Comparison of ENCODE assay signal across 10 cellular contexts in the genomic region with DNA sequence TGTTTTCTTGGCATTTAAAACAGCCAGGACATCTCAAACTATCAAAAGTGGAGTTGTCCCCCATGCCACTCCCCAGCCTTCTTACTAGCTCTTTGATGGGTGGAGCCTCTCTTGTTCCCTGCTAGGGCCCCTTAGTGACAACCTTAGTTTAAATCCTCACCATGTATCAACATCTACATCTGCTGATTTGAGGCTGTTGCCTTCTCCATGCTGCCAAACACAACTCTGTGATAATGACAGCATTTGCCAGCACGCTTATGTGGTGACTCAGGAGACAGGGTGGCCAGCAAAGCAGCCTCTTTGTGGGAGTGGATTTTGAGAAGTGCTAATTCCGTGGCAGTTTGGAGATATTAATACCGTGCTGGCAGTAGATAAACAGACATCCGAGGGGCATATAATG.
DNase-seq lines count a peak whose midpoint lies in the region; ATAC-seq and TF ChIP-seq lines count a peak whose summit lies in the region.
"Had no signal": no experiment of that assay in that cellular context is flagged by ENCODE, and none has a peak within 500 bp of the region (broad histone marks: within the 10 kb centered on the region; RNA-seq: fewer than 3 reads in every experiment).

No MANE protein-coding gene starts in this region.

- intact Hi-C loops in Caco-2 (cut with micrococcal nuclease; ENCODE audit: unreplicated experiment) (no loop called here), natural killer cell (cut with micrococcal nuclease) (no loop called here)

- POLR2A ChIA-PET in Caco-2 (lab: Charles Lee), result no interaction called here

- H3K4me1 ChIP-seq in Caco-2 (peaks cover 39% of the 10 kb centered on the region), endodermal cell (ENCODE audit: control insufficient read depth, insufficient read depth, low read length) (peaks cover 25% of the 10 kb centered on the region)

- TF ChIP-seq CTCF in Caco-2 (IDR thresholded peaks at IDR 0.05; ENCODE audit: insufficient read depth in 1 of 2, low read depth in 1 of 2, low read length in 1 of 2, severe bottlenecking in 1 of 2, unreplicated experiment in 1 of 2) (no peak), endodermal cell (conservative IDR thresholded peaks at IDR 0.05) (no peak), nephron (IDR thresholded peaks at IDR 0.05; ENCODE audit: unreplicated experiment in 3 of 3) (no peak), natural killer cell (IDR thresholded peaks at IDR 0.05) (no peak)

- no peak for DNase-seq in Caco-2
- peak; percentile 4 for DNase-seq in NCI-H460 (ENCODE audit: extremely low read depth, low read depth)
- no peak for DNase-seq in endodermal cell
- DNase-seq in stimulated activated CD4-positive, alpha-beta T cell treated with anti-CD3 and anti-CD28 coated beads, Interleukin-15, amount 100 ng/mL, for 24 hours, result no peak
- no peak for DNase-seq in natural killer cell
- DNase-seq: DMS79 treated with DMSO at 0.1 percent for 48 hours had no signal

- H3K4me3 ChIP-seq in Caco-2 (ENCODE audit: low read depth, low read length) (no peak overlapping the region), endodermal cell (ENCODE audit: low read length) (no peak overlapping the region)
- H3K4me3 ChIP-seq: ascending aorta had no signal

- no TSS peak for BruUV-seq in Caco-2 (replicated peaks; lab: Mats Ljungman, UMichigan)

- no peaks in the 10 kb centered on the region for H3K27me3 ChIP-seq in Caco-2 (replicated peaks; ENCODE audit: control insufficient read depth, insufficient read depth, low read length)
- no peaks in the 10 kb centered on the region for H3K27me3 ChIP-seq in endodermal cell (ENCODE audit: control insufficient read depth, insufficient read depth, low read length, poor library complexity, severe bottlenecking)
- H3K27me3 ChIP-seq: ascending aorta had no signal

- peaks cover 9% of the 10 kb centered on the region for H3K9me3 Mint-ChIP-seq in Caco-2 (ENCODE audit: unreplicated experiment)
- no peaks in the 10 kb centered on the region for H3K9me3 Mint-ChIP-seq in endodermal cell
- H3K9me3 Mint-ChIP-seq in nephron, result no peaks in the 10 kb centered on the region
- no peaks in the 10 kb centered on the region for H3K9me3 Mint-ChIP-seq in natural killer cell

- no peak overlapping the region for H3K4me3 Mint-ChIP-seq in Caco-2 (ENCODE audit: unreplicated experiment)
- H3K4me3 Mint-ChIP-seq in endodermal cell, result no peak overlapping the region
- no peak overlapping the region for H3K4me3 Mint-ChIP-seq in nephron
- no peak overlapping the region for H3K4me3 Mint-ChIP-seq in natural killer cell

- H3K4me1 Mint-ChIP-seq in Caco-2 (ENCODE audit: low read depth, unreplicated experiment) (peaks cover 26% of the 10 kb centered on the region), endodermal cell (peaks cover 33% of the 10 kb centered on the region), nephron (peaks cover 37% of the 10 kb centered on the region), natural killer cell (peaks cover 36 to 39% of the 10 kb centered on the region in 2 donors)

- H3K27me3 Mint-ChIP-seq in Caco-2 (ENCODE audit: insufficient read depth, unreplicated experiment) (no peaks in the 10 kb centered on the region), endodermal cell (ENCODE audit: insufficient read depth) (no peaks in the 10 kb centered on the region), nephron (ENCODE audit: low read depth) (no peaks in the 10 kb centered on the region), natural killer cell (ENCODE audit: low read depth in 2 of 2) (no peaks in the 10 kb centered on the region)

- peaks cover 3% of the 10 kb centered on the region; the same call in 1 of the 2 replicates for H3K36me3 ChIP-seq in Caco-2 (ENCODE audit: control insufficient read depth, insufficient read depth, low read length)
- peaks cover 53% of the 10 kb centered on the region for H3K36me3 ChIP-seq in endodermal cell (ENCODE audit: control insufficient read depth, insufficient read depth, low read length)

- H3K27ac Mint-ChIP-seq in Caco-2 (ENCODE audit: unreplicated experiment), result peak overlapping the region; percentile 46
- peak overlapping the region; percentile 40 for H3K27ac Mint-ChIP-seq in endodermal cell
- peak overlapping the region; percentile 26 to 57 (median 46) for H3K27ac Mint-ChIP-seq in nephron
- no peak overlapping the region for H3K27ac Mint-ChIP-seq in natural killer cell

- CTCF ChIA-PET in Caco-2 (lab: Charles Lee), result no interaction called here

- H3K9me3 ChIP-seq in Caco-2 (no peaks in the 10 kb centered on the region), endodermal cell (ENCODE audit: control insufficient read depth, low read length) (no peaks in the 10 kb centered on the region)
- H3K9me3 ChIP-seq: ascending aorta had no signal

- ATAC-seq in activated CD4-positive, CD25-positive, alpha-beta regulatory T cell treated with anti-CD3 and anti-CD28 coated beads, Interleukin-2, amount 50 U/mL, for 24 hours, result no peak
- no peak for ATAC-seq in natural killer cell
- no peak for ATAC-seq in GM18502 (IDR thresholded peaks at IDR 0.05; ENCODE audit: poor library complexity, unreplicated experiment)

- H3K36me3 Mint-ChIP-seq in Caco-2 (ENCODE audit: insufficient read depth, unreplicated experiment) (peaks cover 46% of the 10 kb centered on the region), endodermal cell (ENCODE audit: low read depth) (peaks cover 19% of the 10 kb centered on the region), nephron (ENCODE audit: low read depth) (peaks cover 20% of the 10 kb centered on the region), natural killer cell (peaks cover 11% of the 10 kb centered on the region)

- WGBS in endodermal cell (ENCODE audit: insufficient coverage in 1 of 2, insufficient read length in 1 of 2), 2 experiments, result 80 to 89% methylated on average over 1 to 4 of the region's 4 CpGs

- H3K27ac ChIP-seq in endodermal cell (ENCODE audit: low read depth, low read length), result no peak overlapping the region

- no peak overlapping the region for H3K9ac ChIP-seq in endodermal cell (ENCODE audit: extremely low read depth, low read length, poor library complexity, severe bottlenecking)

Comparison
In these comparisons a context has a peak if more than half of its experiments do, and no peak if none do; other contexts are left out.
1. H3K27ac Mint-ChIP-seq: peak in Caco-2 (single experiment), endodermal cell (single experiment) and nephron (3 of 3); none in natural killer cell (0 of 2).